ENCODE assay signal across 8 cellular contexts in genomic region chr4:118981839-118982381, GRCh38.
DNase-seq lines count a peak whose midpoint lies in the region; ATAC-seq and TF ChIP-seq lines count a peak whose summit lies in the region.

No MANE protein-coding gene starts in this region.

- TF ChIP-seq CTCF in brain (conservative IDR thresholded peaks at IDR 0.05), result peak; percentile 91 to 93

- ATAC-seq in HG02588 (IDR thresholded peaks at IDR 0.05; ENCODE audit: unreplicated experiment), result peak; percentile 89

- H3K36me3 Mint-ChIP-seq in T-helper 2 cell treated with Interferon-gamma antibody and Interleukin-4, amounts not matched to agents 5 μg/mL and 100 μg/mL, for 36 hours (ENCODE audit: low read depth), result no peaks in the 10 kb centered on the region
- no peaks in the 10 kb centered on the region for H3K36me3 Mint-ChIP-seq in brain

- H3K4me1 Mint-ChIP-seq in T-helper 2 cell treated with Interferon-gamma antibody and Interleukin-4, amounts not matched to agents 5 μg/mL and 100 μg/mL, for 36 hours (ENCODE audit: low read depth), result no peaks in the 10 kb centered on the region
- peaks cover 15% of the 10 kb centered on the region for H3K4me1 Mint-ChIP-seq in brain

- no peak overlapping the region for H3K4me3 Mint-ChIP-seq in T-helper 2 cell treated with Interferon-gamma antibody and Interleukin-4, amounts not matched to agents 5 μg/mL and 100 μg/mL, for 36 hours
- no peak overlapping the region for H3K4me3 Mint-ChIP-seq in brain

- H3K27me3 Mint-ChIP-seq in T-helper 2 cell treated with Interferon-gamma antibody and Interleukin-4, amounts not matched to agents 5 μg/mL and 100 μg/mL, for 36 hours (ENCODE audit: low read depth), result peaks cover 7% of the 10 kb centered on the region
- peaks cover 21% of the 10 kb centered on the region for H3K27me3 Mint-ChIP-seq in brain

- H3K27ac Mint-ChIP-seq in T-helper 2 cell treated with Interferon-gamma antibody and Interleukin-4, amounts not matched to agents 5 μg/mL and 100 μg/mL, for 36 hours, result no peak overlapping the region
- peak overlapping the region in 2 of 5 experiments; percentile 24 to 37 for H3K27ac Mint-ChIP-seq in brain

- peak; percentile 20 for DNase-seq in activated gamma-delta T cell treated with Interleukin-2 at 50 U/mL for 16 hours
- no peak for DNase-seq in activated gamma-delta T cell (lab: John Stamatoyannopoulos, UW)
- peak; percentile 35 for DNase-seq in NCI-H1048 (lab: John Stamatoyannopoulos, UW)
- peak; percentile 16 for DNase-seq in T-helper 2 cell treated with Interferon-gamma antibody and Interleukin-4, amounts not matched to agents 5 μg/mL and 100 μg/mL, for 36 hours (ENCODE audit: low spot score)
- peak; percentile 87 for DNase-seq in inferior parietal cortex (ENCODE audit: extremely low spot score)
- DNase-seq in stimulated activated CD4-positive, alpha-beta T cell treated with anti-CD3 and anti-CD28 coated beads, Interleukin-12 subunit alpha, Interleukin-12 subunit beta, amount 100 ng/mL, for 24 hours (ENCODE audit: low read depth in 2 of 2), result peak; percentile 2 to 34

- no peaks in the 10 kb centered on the region for H3K9me3 Mint-ChIP-seq in T-helper 2 cell treated with Interferon-gamma antibody and Interleukin-4, amounts not matched to agents 5 μg/mL and 100 μg/mL, for 36 hours
- H3K9me3 Mint-ChIP-seq in brain, result no peaks in the 10 kb centered on the region
